Comparison of ENCODE assay signal across 13 cellular contexts in genomic region chr2:30361751-30362394, GRCh38.
DNase-seq lines count a peak whose midpoint lies in the region; ATAC-seq and TF ChIP-seq lines count a peak whose summit lies in the region.
"Had no signal": no experiment of that assay in that cellular context is flagged by ENCODE, and none has a peak within 500 bp of the region (broad histone marks: within the 10 kb centered on the region; RNA-seq: fewer than 3 reads in every experiment).

No MANE protein-coding gene starts in this region.

- H3K27me3 ChIP-seq in SJSA1 (replicated peaks): no peaks in the 10 kb centered on the region
- H3K27me3 ChIP-seq in fibroblast of lung (ENCODE audit: control insufficient read depth, insufficient read depth, low read length): no peaks in the 10 kb centered on the region

- DNase-seq in DMS79 (lab: John Stamatoyannopoulos, UW) (peak; percentile 44), SJSA1 (ENCODE audit: low read depth in 1 of 2, low spot score in 2 of 2) (no peak), fibroblast of lung (ENCODE audit: low read depth in 2 of 2) (peak in 1 of 2 donors; percentile 86), mucosa of descending colon (no peak), medulla oblongata (ENCODE audit: extremely low spot score) (no peak)
- DNase-seq: hypothalamus, Karpas-422, NCI-H510A had no signal

- H3K27ac ChIP-seq in SJSA1 (peak overlapping the region; percentile 70), fibroblast of lung (ENCODE audit: insufficient read depth, low read length) (peak overlapping the region; percentile 34), skin epidermis (peak overlapping the region in 13 of 21 experiments; percentile 2 to 74 (median 31))
- H3K27ac ChIP-seq: neutrophil, SK-N-MC had no signal

- intact Hi-C loops in mucosa of descending colon (cut with DNase I, micrococcal nuclease): no loop called here

- H4K20me1 ChIP-seq in fibroblast of lung (ENCODE audit: control insufficient read depth, extremely low read depth, insufficient read depth, low read length): no peaks in the 10 kb centered on the region

- peak overlapping the region; percentile 41 for H2AFZ ChIP-seq in fibroblast of lung (ENCODE audit: low read length)

- no peaks in the 10 kb centered on the region for H3K79me2 ChIP-seq in fibroblast of lung (ENCODE audit: control insufficient read depth, insufficient read depth, low read length)

- H3K4me3 ChIP-seq in SJSA1 (no peak overlapping the region), fibroblast of lung (replicated peaks in 1 of 4; ENCODE audit: control extremely low read depth in 1 of 4, insufficient read depth in 1 of 4, low read depth in 3 of 4, low read length in 4 of 4) (no peak overlapping the region), skin epidermis (no peak overlapping the region), mucosa of descending colon (no peak overlapping the region)
- H3K4me3 ChIP-seq: SK-N-MC had no signal

- no peaks in the 10 kb centered on the region for H3K9me3 ChIP-seq in SJSA1 (replicated peaks)
- H3K9me3 ChIP-seq in fibroblast of lung (ENCODE audit: control insufficient read depth, insufficient read depth, low read depth, low read length): no peaks in the 10 kb centered on the region
- H3K9me3 ChIP-seq in mucosa of descending colon: no peaks in the 10 kb centered on the region
- H3K9me3 ChIP-seq: neutrophil had no signal

- no peak overlapping the region for H3K4me2 ChIP-seq in fibroblast of lung (ENCODE audit: extremely low read depth, insufficient read depth, low read length)

- H3K36me3 ChIP-seq in SJSA1 (no peaks in the 10 kb centered on the region), fibroblast of lung (ENCODE audit: control insufficient read depth, insufficient read depth, low read length) (no peaks in the 10 kb centered on the region), mucosa of descending colon (ENCODE audit: low read depth) (no peaks in the 10 kb centered on the region)
- H3K36me3 ChIP-seq: neutrophil had no signal

- TF ChIP-seq CTCF in fibroblast of lung (conservative IDR thresholded peaks at IDR 0.05 in 1 of 2, IDR thresholded peaks at IDR 0.05 in 1 of 2; ENCODE audit: low read depth in 1 of 2, low read length in 2 of 2) (no peak), mucosa of descending colon (IDR thresholded peaks at IDR 0.05) (no peak)

- H3K9ac ChIP-seq in fibroblast of lung (ENCODE audit: insufficient read depth, low read length): no peak overlapping the region

- H3K4me1 ChIP-seq in SJSA1 (replicated peaks): peaks cover 47% of the 10 kb centered on the region
- peaks cover 40% of the 10 kb centered on the region for H3K4me1 ChIP-seq in fibroblast of lung (ENCODE audit: control insufficient read depth, extremely low read depth, insufficient read depth, low read length)
- H3K4me1 ChIP-seq in mucosa of descending colon (ENCODE audit: low read depth): no peaks in the 10 kb centered on the region

- no peak for ATAC-seq in mucosa of descending colon
- ATAC-seq in GM18498 (IDR thresholded peaks at IDR 0.05; ENCODE audit: unreplicated experiment): no peak
- ATAC-seq: HCT116 had no signal
